Comparison of ENCODE assay signal across 1 cellular context in the genomic region with DNA sequence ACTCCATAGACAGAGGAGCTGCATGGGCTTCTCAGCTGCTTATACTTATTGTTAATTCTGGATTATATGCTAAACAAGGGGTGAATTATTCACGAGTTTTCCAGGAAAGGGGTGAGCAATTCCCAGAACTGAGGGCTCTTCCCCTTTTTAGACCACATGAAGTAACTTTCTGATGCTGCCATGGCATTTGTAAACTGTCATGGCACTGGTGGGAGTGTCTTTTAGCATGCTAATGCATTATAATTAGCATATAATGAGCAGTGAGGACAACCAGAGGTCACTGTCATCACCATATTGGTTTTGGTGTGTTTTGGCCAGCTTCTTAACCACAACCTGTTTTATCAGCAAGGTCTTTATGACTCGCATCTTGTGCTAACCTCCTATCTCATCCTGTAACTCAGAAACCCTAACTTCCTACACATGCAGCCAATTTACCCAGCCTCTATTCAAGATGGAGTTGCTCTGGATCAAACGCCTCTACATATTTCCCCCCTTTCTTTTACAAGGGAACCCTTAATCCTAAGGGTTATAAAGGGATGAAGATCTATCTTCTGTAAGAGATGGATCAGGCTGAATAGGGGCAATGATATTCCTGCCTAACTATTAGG.
A peak's percentile ranks its signal among the peaks of the same experiment; 100 is the strongest.
TF ChIP-seq lines count a peak whose summit lies in the region.

No MANE protein-coding gene starts in this region.

TF ChIP-seq in K562, 482 proteins besides CTCF, POLR2A, EP300 and RAD21 (continued from another document and continues in another):
- no peak for TF ChIP-seq RREB1 (CRISPR knock-in tag; IDR thresholded peaks at IDR 0.05)
- TF ChIP-seq CC2D1A (IDR thresholded peaks at IDR 0.05) = no peak
- no peak for TF ChIP-seq CBX3 (IDR thresholded peaks at IDR 0.05; ENCODE audit: borderline replicate concordance in 1 of 2, low read length in 2 of 2)
- no peak for TF ChIP-seq ZBTB7A (IDR thresholded peaks at IDR 0.05; ENCODE audit: borderline replicate concordance, control insufficient read depth, low read depth, low read length)
- TF ChIP-seq POLR2H (tag; IDR thresholded peaks at IDR 0.05; ENCODE audit: low read depth) = no peak
- TF ChIP-seq CHD1 (IDR thresholded peaks at IDR 0.05; ENCODE audit: low read length) = no peak
- no peak for TF ChIP-seq PHF21A (IDR thresholded peaks at IDR 0.05; ENCODE audit: borderline replicate concordance, low read depth)
- no peak for TF ChIP-seq POLR3G (IDR thresholded peaks at IDR 0.05; ENCODE audit: extremely low read depth, insufficient read length, insufficient replicate concordance)
- no peak for TF ChIP-seq BRD9 (IDR thresholded peaks at IDR 0.05; ENCODE audit: low read depth, partially characterized antibody)
- TF ChIP-seq ZNF23 (CRISPR knock-in tag; IDR thresholded peaks at IDR 0.05) = peak; percentile 57; the same call in 1 of the 2 replicates
- no peak for TF ChIP-seq PURB (CRISPR knock-in tag; IDR thresholded peaks at IDR 0.05; ENCODE audit: low read depth)
- TF ChIP-seq ARID4B (CRISPR knock-in tag; IDR thresholded peaks at IDR 0.05) = no peak
- TF ChIP-seq ZNF695 (CRISPR knock-in tag; IDR thresholded peaks at IDR 0.05) = no peak
- TF ChIP-seq ESRRB (CRISPR knock-in tag; IDR thresholded peaks at IDR 0.05; ENCODE audit: borderline replicate concordance) = no peak
- TF ChIP-seq CBX1 (IDR thresholded peaks at IDR 0.05; ENCODE audit: low read depth) = no peak
- no peak for TF ChIP-seq YBX1 (IDR thresholded peaks at IDR 0.05)
- TF ChIP-seq ELF2 (CRISPR knock-in tag; IDR thresholded peaks at IDR 0.05) = no peak
- TF ChIP-seq ZNF282 (CRISPR knock-in tag; IDR thresholded peaks at IDR 0.05) = no peak
- no peak for TF ChIP-seq CREBBP (IDR thresholded peaks at IDR 0.05; ENCODE audit: low read depth, low read length)
- TF ChIP-seq TGIF2 (CRISPR knock-in tag; IDR thresholded peaks at IDR 0.05) = no peak
- no peak for TF ChIP-seq CSDE1 (IDR thresholded peaks at IDR 0.05)
- no peak for TF ChIP-seq THAP12 (CRISPR knock-in tag; IDR thresholded peaks at IDR 0.05)
- no peak for TF ChIP-seq HEY1 (CRISPR knock-in tag; IDR thresholded peaks at IDR 0.05; ENCODE audit: borderline replicate concordance)
- no peak for TF ChIP-seq GATAD2B (IDR thresholded peaks at IDR 0.05; ENCODE audit: borderline replicate concordance)
- no peak for TF ChIP-seq PTBP1 (IDR thresholded peaks at IDR 0.05; ENCODE audit: low read depth, low read length)
- TF ChIP-seq, protein P1, sequence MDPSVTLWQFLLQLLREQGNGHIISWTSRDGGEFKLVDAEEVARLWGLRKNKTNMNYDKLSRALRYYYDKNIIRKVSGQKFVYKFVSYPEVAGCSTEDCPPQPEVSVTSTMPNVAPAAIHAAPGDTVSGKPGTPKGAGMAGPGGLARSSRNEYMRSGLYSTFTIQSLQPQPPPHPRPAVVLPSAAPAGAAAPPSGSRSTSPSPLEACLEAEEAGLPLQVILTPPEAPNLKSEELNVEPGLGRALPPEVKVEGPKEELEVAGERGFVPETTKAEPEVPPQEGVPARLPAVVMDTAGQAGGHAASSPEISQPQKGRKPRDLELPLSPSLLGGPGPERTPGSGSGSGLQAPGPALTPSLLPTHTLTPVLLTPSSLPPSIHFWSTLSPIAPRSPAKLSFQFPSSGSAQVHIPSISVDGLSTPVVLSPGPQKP (CRISPR knock-in tag; IDR thresholded peaks at IDR 0.05) = no peak
- TF ChIP-seq ZZZ3 (IDR thresholded peaks at IDR 0.05) = no peak
- TF ChIP-seq MBD1 (CRISPR knock-in tag; IDR thresholded peaks at IDR 0.05) = no peak
- no peak for TF ChIP-seq FOXM1 (IDR thresholded peaks at IDR 0.05; ENCODE audit: low read depth)
- no peak for TF ChIP-seq FOXM1 (CRISPR knock-in tag; IDR thresholded peaks at IDR 0.05; ENCODE audit: low read depth)
- TF ChIP-seq TCF15 (CRISPR knock-in tag; IDR thresholded peaks at IDR 0.05) = peak; percentile 70; the same call in 1 of the 2 replicates
- TF ChIP-seq ZNF253 (CRISPR knock-in tag; conservative IDR thresholded peaks at IDR 0.05) = no peak
- no peak for TF ChIP-seq ZNF143 (CRISPR knock-in tag; IDR thresholded peaks at IDR 0.05)
- TF ChIP-seq MTA2 (IDR thresholded peaks at IDR 0.05; ENCODE audit: low read depth) = no peak
- 0 out of 4 replicates have a peak, but pooled peaks of 1 of the 2 experiments have one; percentile 24 for TF ChIP-seq TEAD1 (CRISPR knock-in tag; IDR thresholded peaks at IDR 0.05)
- no peak for TF ChIP-seq CREB3L1 (IDR thresholded peaks at IDR 0.05; ENCODE audit: borderline replicate concordance, low read depth)
- no peak for TF ChIP-seq E2F3 (CRISPR knock-in tag; IDR thresholded peaks at IDR 0.05)
- peak; percentile 94 for TF ChIP-seq HDAC8 (tag; IDR thresholded peaks at IDR 0.05)
- no peak for TF ChIP-seq KLF10 (CRISPR knock-in tag; IDR thresholded peaks at IDR 0.05)
- TF ChIP-seq CREB1 (IDR thresholded peaks at IDR 0.05) = no peak
- no peak for TF ChIP-seq CREB1 (CRISPR knock-in tag; IDR thresholded peaks at IDR 0.05)
- TF ChIP-seq KAT2B (IDR thresholded peaks at IDR 0.05; ENCODE audit: low read depth, low read length) = no peak
- peak; percentile 73; the same call in 1 of the 2 replicates for TF ChIP-seq HBP1 (CRISPR knock-in tag; IDR thresholded peaks at IDR 0.05)
- TF ChIP-seq U2AF2 (optimal IDR thresholded peaks at IDR 0.05; ENCODE audit: low read depth, low read length) = no peak
- peak; percentile 95 for TF ChIP-seq ZNF584 (CRISPR knock-in tag; IDR thresholded peaks at IDR 0.05; ENCODE audit: low read depth)
